In the genomic region with DNA sequence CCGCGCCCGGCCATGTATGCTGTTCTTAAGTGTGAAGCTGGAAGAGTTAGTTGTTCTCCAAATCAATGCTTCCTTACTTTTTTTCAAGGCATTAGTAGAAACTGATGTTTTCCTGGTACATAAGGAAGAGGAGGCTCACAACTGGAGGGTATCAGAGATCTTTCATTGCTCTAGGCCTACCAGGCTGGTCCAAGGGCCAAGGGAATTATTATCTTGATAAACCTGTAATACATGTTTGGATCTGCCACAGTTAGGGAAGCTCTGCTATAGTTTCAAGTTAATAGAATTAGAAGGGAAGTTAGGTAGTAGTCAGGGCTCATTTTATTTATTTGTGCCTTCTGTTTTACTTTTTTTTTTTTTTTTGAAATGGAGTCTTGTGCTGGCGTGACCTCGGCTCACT, we compare ENCODE assay signal across 13 cellular contexts. TPM values are rescaled to one million over a fixed set of nuclear protein-coding genes. Genes with fewer than 3 reads are reported as not detected.
DNase-seq lines count a peak whose midpoint lies in the region; ATAC-seq lines count a peak whose summit lies in the region.
"Not testable (repeated sequence)": the region's sequence is repeated elsewhere in the genome, so short reads cannot be mapped to it uniquely, and the experiment has no call there.
"Had no signal": no experiment of that assay in that cellular context is flagged by ENCODE, and none has a peak within 500 bp of the region (broad histone marks: within the 10 kb centered on the region; RNA-seq: fewer than 3 reads in every experiment).

No MANE protein-coding gene starts in this region.

- ATAC-seq in esophagus mucosa (peak; percentile 88), left colon (peak; percentile 37)

- intact Hi-C loops in left colon (cut with DNase I, micrococcal nuclease) = not testable (repeated sequence)

- not testable (repeated sequence) for DNase-seq in left colon

RNA-seq across cellular contexts. Expression of a gene that starts 19.8 kb away (rescaled TPM):
- total RNA-seq in esophagus mucosa = 0.68 TPM
- under 1 TPM; 0.22 to 0.70 TPM for total RNA-seq in left colon
- total RNA-seq: Daoy had no signal

RNA-seq across cellular contexts. Expression of a gene that starts 39.5 kb away (rescaled TPM):
- total RNA-seq in esophagus mucosa = not detected
- total RNA-seq in left colon = not detected
- total RNA-seq: A172; A673; B cell; Caco-2; Calu3; CD4-positive, alpha-beta memory T cell; CD4-positive, alpha-beta T cell; CD4-positive, CD25-positive, alpha-beta regulatory T cell; CD8-positive, alpha-beta memory T cell; CD8-positive, alpha-beta T cell; Daoy had no signal
